Comparison of ENCODE assay signal across 7 cellular contexts in genomic region chr17:73433501-73433900, GRCh38.
"Had no signal": no experiment of that assay in that cellular context is flagged by ENCODE, and none has a peak within 500 bp of the region (broad histone marks: within the 10 kb centered on the region; RNA-seq: fewer than 3 reads in every experiment).

No MANE protein-coding gene starts in this region.

- H3K9me3 Mint-ChIP-seq: GM23338, H9 had no signal

- FAIRE-seq: H1, H54, HTR-8/SVneo had no signal

- H3K4me3 Mint-ChIP-seq: GM23338, H9 had no signal

- H3K27ac Mint-ChIP-seq: GM23338 had no signal

- H3K4me3 ChIP-seq: GM23338 had no signal

- DNase-seq: H9, HCEC 1CT, IMR-90 had no signal
